1 cellular context compared by ENCODE assay signal in genomic region chr12:46531804-46532203, GRCh38.
TF ChIP-seq lines count a peak whose summit lies in the region.

No MANE protein-coding gene starts in this region.

TF ChIP-seq in HCT116, 20 proteins besides CTCF, POLR2A, EP300 and RAD21 (continued from another document):
- TF ChIP-seq MAX (IDR thresholded peaks at IDR 0.05): no peak
- no peak for TF ChIP-seq TCF7L2 (IDR thresholded peaks at IDR 0.05; ENCODE audit: borderline replicate concordance, extremely low read depth, insufficient read depth, insufficient read length)
- TF ChIP-seq POLR2AphosphoS5 (IDR thresholded peaks at IDR 0.05; ENCODE audit: low read depth, low read length): no peak
- TF ChIP-seq ATF3 (IDR thresholded peaks at IDR 0.05): no peak
- TF ChIP-seq ZFX (IDR thresholded peaks at IDR 0.05): no peak
- TF ChIP-seq EZH2phosphoT487 (IDR thresholded peaks at IDR 0.05; ENCODE audit: borderline replicate concordance): no peak
- TF ChIP-seq ZBTB33 (IDR thresholded peaks at IDR 0.05; ENCODE audit: extremely low read depth, insufficient replicate concordance, low read length): no peak
- TF ChIP-seq SIN3A (IDR thresholded peaks at IDR 0.05; ENCODE audit: low read depth): no peak
- TF ChIP-seq EZH2 (IDR thresholded peaks at IDR 0.05): no peak
